ENCODE assay signal across 1 cellular context in the genomic region with DNA sequence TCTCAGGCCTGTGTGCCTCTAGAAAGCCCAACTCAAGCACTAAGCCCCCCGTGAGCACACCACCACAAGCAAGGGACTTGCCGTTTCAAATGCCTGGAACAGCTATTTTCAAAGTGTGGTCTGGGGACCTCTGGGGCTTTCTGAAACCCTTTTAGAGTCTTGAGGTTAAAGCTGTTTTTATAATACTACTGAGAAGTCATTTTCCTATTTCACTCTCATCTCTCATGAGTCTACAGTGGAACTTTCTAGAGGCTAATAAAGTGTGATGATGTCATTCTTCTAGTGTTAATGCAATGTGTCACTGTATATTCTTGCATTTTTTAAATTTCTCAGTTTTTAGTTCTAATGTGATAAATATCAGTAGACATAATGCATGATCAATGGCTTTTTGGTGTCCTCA.
TF ChIP-seq lines count a peak whose summit lies in the region.

No MANE protein-coding gene starts in this region.

TF ChIP-seq in GM23338, 12 proteins besides CTCF, POLR2A, EP300 and RAD21 (continued from another document):
- TF ChIP-seq, protein P1, sequence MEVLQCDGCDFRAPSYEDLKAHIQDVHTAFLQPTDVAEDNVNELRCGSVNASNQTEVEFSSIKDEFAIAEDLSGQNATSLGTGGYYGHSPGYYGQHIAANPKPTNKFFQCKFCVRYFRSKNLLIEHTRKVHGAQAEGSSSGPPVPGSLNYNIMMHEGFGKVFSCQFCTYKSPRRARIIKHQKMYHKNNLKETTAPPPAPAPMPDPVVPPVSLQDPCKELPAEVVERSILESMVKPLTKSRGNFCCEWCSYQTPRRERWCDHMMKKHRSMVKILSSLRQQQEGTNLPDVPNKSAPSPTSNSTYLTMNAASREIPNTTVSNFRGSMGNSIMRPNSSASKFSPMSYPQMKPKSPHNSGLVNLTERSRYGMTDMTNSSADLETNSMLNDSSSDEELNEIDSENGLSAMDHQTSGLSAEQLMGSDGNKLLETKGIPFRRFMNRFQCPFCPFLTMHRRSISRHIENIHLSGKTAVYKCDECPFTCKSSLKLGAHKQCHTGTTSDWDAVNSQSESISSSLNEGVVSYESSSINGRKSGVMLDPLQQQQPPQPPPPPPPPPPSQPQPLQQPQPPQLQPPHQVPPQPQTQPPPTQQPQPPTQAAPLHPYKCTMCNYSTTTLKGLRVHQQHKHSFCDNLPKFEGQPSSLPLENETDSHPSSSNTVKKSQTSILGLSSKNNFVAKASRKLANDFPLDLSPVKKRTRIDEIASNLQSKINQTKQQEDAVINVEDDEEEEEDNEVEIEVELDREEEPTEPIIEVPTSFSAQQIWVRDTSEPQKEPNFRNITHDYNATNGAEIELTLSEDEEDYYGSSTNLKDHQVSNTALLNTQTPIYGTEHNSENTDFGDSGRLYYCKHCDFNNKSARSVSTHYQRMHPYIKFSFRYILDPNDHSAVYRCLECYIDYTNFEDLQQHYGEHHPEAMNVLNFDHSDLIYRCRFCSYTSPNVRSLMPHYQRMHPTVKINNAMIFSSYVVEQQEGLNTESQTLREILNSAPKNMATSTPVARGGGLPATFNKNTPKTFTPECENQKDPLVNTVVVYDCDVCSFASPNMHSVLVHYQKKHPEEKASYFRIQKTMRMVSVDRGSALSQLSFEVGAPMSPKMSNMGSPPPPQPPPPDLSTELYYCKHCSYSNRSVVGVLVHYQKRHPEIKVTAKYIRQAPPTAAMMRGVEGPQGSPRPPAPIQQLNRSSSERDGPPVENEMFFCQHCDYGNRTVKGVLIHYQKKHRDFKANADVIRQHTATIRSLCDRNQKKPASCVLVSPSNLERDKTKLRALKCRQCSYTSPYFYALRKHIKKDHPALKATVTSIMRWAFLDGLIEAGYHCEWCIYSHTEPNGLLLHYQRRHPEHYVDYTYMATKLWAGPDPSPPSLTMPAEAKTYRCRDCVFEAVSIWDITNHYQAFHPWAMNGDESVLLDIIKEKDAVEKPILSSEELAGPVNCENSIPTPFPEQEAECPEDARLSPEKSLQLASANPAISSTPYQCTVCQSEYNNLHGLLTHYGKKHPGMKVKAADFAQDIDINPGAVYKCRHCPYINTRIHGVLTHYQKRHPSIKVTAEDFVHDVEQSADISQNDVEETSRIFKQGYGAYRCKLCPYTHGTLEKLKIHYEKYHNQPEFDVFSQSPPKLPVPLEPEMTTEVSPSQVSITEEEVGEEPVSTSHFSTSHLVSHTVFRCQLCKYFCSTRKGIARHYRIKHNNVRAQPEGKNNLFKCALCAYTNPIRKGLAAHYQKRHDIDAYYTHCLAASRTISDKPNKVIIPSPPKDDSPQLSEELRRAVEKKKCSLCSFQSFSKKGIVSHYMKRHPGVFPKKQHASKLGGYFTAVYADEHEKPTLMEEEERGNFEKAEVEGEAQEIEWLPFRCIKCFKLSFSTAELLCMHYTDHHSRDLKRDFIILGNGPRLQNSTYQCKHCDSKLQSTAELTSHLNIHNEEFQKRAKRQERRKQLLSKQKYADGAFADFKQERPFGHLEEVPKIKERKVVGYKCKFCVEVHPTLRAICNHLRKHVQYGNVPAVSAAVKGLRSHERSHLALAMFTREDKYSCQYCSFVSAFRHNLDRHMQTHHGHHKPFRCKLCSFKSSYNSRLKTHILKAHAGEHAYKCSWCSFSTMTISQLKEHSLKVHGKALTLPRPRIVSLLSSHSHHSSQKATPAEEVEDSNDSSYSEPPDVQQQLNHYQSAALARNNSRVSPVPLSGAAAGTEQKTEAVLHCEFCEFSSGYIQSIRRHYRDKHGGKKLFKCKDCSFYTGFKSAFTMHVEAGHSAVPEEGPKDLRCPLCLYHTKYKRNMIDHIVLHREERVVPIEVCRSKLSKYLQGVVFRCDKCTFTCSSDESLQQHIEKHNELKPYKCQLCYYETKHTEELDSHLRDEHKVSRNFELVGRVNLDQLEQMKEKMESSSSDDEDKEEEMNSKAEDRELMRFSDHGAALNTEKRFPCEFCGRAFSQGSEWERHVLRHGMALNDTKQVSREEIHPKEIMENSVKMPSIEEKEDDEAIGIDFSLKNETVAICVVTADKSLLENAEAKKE (CRISPR knock-in tag; IDR thresholded peaks at IDR 0.05): no peak
- TF ChIP-seq JUNB (IDR thresholded peaks at IDR 0.05; ENCODE audit: unreplicated experiment) (no peak), EZH2 (IDR thresholded peaks at IDR 0.05; ENCODE audit: low read depth, unreplicated experiment) (no peak), NANOG (IDR thresholded peaks at IDR 0.05; ENCODE audit: borderline replicate concordance) (no peak), POLR2AphosphoS5 (IDR thresholded peaks at IDR 0.05; ENCODE audit: low read depth) (no peak), ZNF114 (CRISPR knock-in tag; IDR thresholded peaks at IDR 0.05) (no peak), CREB1 (CRISPR knock-in tag; IDR thresholded peaks at IDR 0.05; ENCODE audit: low read depth) (no peak)
